ENCODE assay signal across 7 cellular contexts in genomic region chr5:72330712-72331111, GRCh38.
"Had no signal": no experiment of that assay in that cellular context is flagged by ENCODE, and none has a peak within 500 bp of the region (broad histone marks: within the 10 kb centered on the region; RNA-seq: fewer than 3 reads in every experiment).

No MANE protein-coding gene starts in this region.

- H3K27ac Mint-ChIP-seq: IgD-negative memory B cell had no signal

- H3K27ac ChIP-seq: HL-60 had no signal

- H3K4me3 Mint-ChIP-seq: IgD-negative memory B cell had no signal

- H3K9me3 Mint-ChIP-seq: IgD-negative memory B cell had no signal

- DNase-seq: IMR-90, KBM-7, KG1 had no signal

- H3K4me3 ChIP-seq: K562 had no signal

- H3K27me3 Mint-ChIP-seq: IgD-negative memory B cell had no signal

- ATAC-seq: HepG2, K562 had no signal
